9 cellular contexts compared by ENCODE assay signal in the genomic region with DNA sequence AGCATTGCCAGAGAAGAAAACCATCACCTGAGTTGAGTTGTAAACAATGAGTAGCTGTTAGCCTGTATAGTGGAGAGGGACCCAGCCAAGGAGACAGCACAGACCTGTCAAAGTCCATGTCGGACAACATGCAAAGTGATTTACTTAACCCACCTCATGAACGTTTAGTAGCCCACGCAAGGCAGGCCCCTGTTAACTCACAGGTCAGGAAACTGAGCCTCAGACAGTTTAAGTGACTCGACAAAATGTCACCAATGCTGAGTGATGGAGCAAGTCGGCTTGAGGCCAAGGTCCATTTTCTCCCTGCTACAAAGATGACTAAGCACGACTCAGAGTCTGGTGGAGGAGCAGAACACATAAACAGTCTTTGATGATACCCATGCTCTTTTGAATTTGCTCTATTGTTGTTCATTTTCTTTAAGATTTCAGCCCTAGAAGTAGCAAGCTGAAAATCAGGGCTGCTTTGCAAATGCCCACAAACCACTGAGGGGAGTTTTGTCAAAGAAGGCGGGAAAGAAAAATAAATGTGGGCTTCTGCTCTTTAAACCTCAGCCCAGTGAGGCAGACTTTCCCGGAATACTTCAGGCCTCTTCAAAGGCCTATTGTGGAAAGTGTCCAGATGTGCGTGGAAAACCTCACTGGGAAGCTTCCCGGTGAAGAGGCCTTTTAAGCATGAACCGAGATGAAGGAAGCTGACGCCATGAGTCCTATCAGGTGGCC.
A peak's percentile ranks its signal among the peaks of the same experiment; 100 is the strongest.
DNase-seq lines count a peak whose midpoint lies in the region; ATAC-seq, FAIRE-seq and TF ChIP-seq lines count a peak whose summit lies in the region.
"Had no signal": no experiment of that assay in that cellular context is flagged by ENCODE, and none has a peak within 500 bp of the region (broad histone marks: within the 10 kb centered on the region; RNA-seq: fewer than 3 reads in every experiment).

No MANE protein-coding gene starts in this region.

- H3K9ac ChIP-seq in endodermal cell (ENCODE audit: extremely low read depth, low read length, poor library complexity, severe bottlenecking), result no peak overlapping the region

- H3K9me3 Mint-ChIP-seq in endodermal cell (peaks cover 11% of the 10 kb centered on the region), type B pancreatic cell (peaks cover 8% of the 10 kb centered on the region)

- peaks cover 12% of the 10 kb centered on the region for H3K36me3 Mint-ChIP-seq in endodermal cell (ENCODE audit: low read depth)
- peaks cover 1% of the 10 kb centered on the region for H3K36me3 Mint-ChIP-seq in type B pancreatic cell

- H3K36me3 ChIP-seq in endodermal cell (ENCODE audit: control insufficient read depth, insufficient read depth, low read length), result no peaks in the 10 kb centered on the region
- H3K36me3 ChIP-seq in mesodermal cell (ENCODE audit: control insufficient read depth, insufficient read depth, low read length), result no peaks in the 10 kb centered on the region
- H3K36me3 ChIP-seq: neutrophil had no signal

- H3K4me3 Mint-ChIP-seq in endodermal cell (no peak overlapping the region), type B pancreatic cell (no peak overlapping the region)

- H3K9me3 ChIP-seq in endodermal cell (ENCODE audit: control insufficient read depth, low read length), result peaks cover 5% of the 10 kb centered on the region
- H3K9me3 ChIP-seq in mesodermal cell (ENCODE audit: control insufficient read depth, low read length), result peaks cover 8% of the 10 kb centered on the region
- H3K9me3 ChIP-seq: neutrophil had no signal

- peak; percentile 13 for FAIRE-seq in GM12891 (lab: Jason Lieb, UNC)

- ATAC-seq in GM18868 (IDR thresholded peaks at IDR 0.05; ENCODE audit: unreplicated experiment), result no peak

- peaks cover 14% of the 10 kb centered on the region for H3K4me1 Mint-ChIP-seq in endodermal cell
- H3K4me1 Mint-ChIP-seq in type B pancreatic cell (ENCODE audit: unreplicated experiment), result peaks cover 24% of the 10 kb centered on the region

- 79 to 83% methylated on average over 12 of the region's 12 CpGs for WGBS in endodermal cell (ENCODE audit: insufficient coverage in 1 of 2, insufficient read length in 1 of 2), 2 experiments
- WGBS in mesodermal cell (ENCODE audit: insufficient coverage in 2 of 2), 2 experiments, result 60 to 67% methylated on average over 11 to 12 of the region's 12 CpGs

- DNase-seq in GM12891 (ENCODE audit: insufficient read length, low spot score) (no peak), OCI-M1 (lab: John Stamatoyannopoulos, UW) (peak; percentile 65), endodermal cell (no peak), type B pancreatic cell (ENCODE audit: extremely low spot score, unreplicated experiment) (no peak), cortex of kidney (lab: John Stamatoyannopoulos, UW) (no peak), NAMALWA (ENCODE audit: low spot score) (no peak)

- no peaks in the 10 kb centered on the region for H3K27me3 ChIP-seq in endodermal cell (ENCODE audit: control insufficient read depth, insufficient read depth, low read length, poor library complexity, severe bottlenecking)
- H3K27me3 ChIP-seq: neutrophil had no signal

- H3K27ac Mint-ChIP-seq in endodermal cell (no peak overlapping the region), type B pancreatic cell (peak overlapping the region; percentile 52)

- TF ChIP-seq CTCF in endodermal cell (conservative IDR thresholded peaks at IDR 0.05) (no peak), type B pancreatic cell (conservative IDR thresholded peaks at IDR 0.05) (no peak)

- TF ChIP-seq POLR2A in GM12891 (IDR thresholded peaks at IDR 0.05; ENCODE audit: low read depth, low read length), result no peak

- H3K4me3 ChIP-seq in endodermal cell (ENCODE audit: low read length) (no peak overlapping the region), mesodermal cell (ENCODE audit: extremely low read depth, insufficient read depth, low read length, poor library complexity, severe bottlenecking) (no peak overlapping the region)

- H3K4me1 ChIP-seq in endodermal cell (ENCODE audit: control insufficient read depth, insufficient read depth, low read length) (peaks cover 5% of the 10 kb centered on the region), mesodermal cell (ENCODE audit: control insufficient read depth, insufficient read depth, low read length, poor library complexity, severe bottlenecking) (peaks cover 32% of the 10 kb centered on the region)

- peak overlapping the region; percentile 78 for H3K27ac ChIP-seq in endodermal cell (ENCODE audit: low read depth, low read length)
- H3K27ac ChIP-seq in mesodermal cell (ENCODE audit: low read depth, low read length, severe bottlenecking), result peak overlapping the region; percentile 93
- H3K27ac ChIP-seq: neutrophil had no signal

- H3K27me3 Mint-ChIP-seq in endodermal cell (ENCODE audit: insufficient read depth) (no peaks in the 10 kb centered on the region), type B pancreatic cell (no peaks in the 10 kb centered on the region)

TF ChIP-seq in GM12891, 5 proteins besides CTCF, POLR2A, EP300 and RAD21:
- TF ChIP-seq POLR2AphosphoS5 (IDR thresholded peaks at IDR 0.05; ENCODE audit: low read depth, low read length) (no peak), POU2F2 (IDR thresholded peaks at IDR 0.05; ENCODE audit: low read depth, low read length) (no peak), PAX5 (IDR thresholded peaks at IDR 0.05; ENCODE audit: insufficient read depth, low read length, severe bottlenecking) (no peak), TAF1 (IDR thresholded peaks at IDR 0.05; ENCODE audit: low read depth, low read length) (no peak), SPI1 (IDR thresholded peaks at IDR 0.05; ENCODE audit: low read depth, low read length) (no peak)
